1 cellular context compared by ENCODE assay signal in genomic region chr15:74313889-74314288, GRCh38.
TF ChIP-seq lines count a peak whose summit lies in the region.

No MANE protein-coding gene starts in this region.

TF ChIP-seq in HEK293, 187 proteins besides CTCF, POLR2A, EP300 and RAD21 (continued from another document):
- TF ChIP-seq ZBTB7A (tag by site-specific recombination; IDR thresholded peaks at IDR 0.05; ENCODE audit: low read depth) (no peak), EGR2 (tag by site-specific recombination; IDR thresholded peaks at IDR 0.05; ENCODE audit: low read depth) (no peak), ZNF214 (tag by site-specific recombination; IDR thresholded peaks at IDR 0.05; ENCODE audit: borderline replicate concordance) (no peak), YY2 (tag by site-specific recombination; IDR thresholded peaks at IDR 0.05) (no peak), ZNF792 (tag by site-specific recombination; IDR thresholded peaks at IDR 0.05) (no peak), ZNF121 (tag by site-specific recombination; IDR thresholded peaks at IDR 0.05) (no peak), ZNF23 (tag by site-specific recombination; IDR thresholded peaks at IDR 0.05; ENCODE audit: borderline replicate concordance) (no peak), ZNF350 (tag by site-specific recombination; IDR thresholded peaks at IDR 0.05) (no peak)
- TF ChIP-seq, protein P1, sequence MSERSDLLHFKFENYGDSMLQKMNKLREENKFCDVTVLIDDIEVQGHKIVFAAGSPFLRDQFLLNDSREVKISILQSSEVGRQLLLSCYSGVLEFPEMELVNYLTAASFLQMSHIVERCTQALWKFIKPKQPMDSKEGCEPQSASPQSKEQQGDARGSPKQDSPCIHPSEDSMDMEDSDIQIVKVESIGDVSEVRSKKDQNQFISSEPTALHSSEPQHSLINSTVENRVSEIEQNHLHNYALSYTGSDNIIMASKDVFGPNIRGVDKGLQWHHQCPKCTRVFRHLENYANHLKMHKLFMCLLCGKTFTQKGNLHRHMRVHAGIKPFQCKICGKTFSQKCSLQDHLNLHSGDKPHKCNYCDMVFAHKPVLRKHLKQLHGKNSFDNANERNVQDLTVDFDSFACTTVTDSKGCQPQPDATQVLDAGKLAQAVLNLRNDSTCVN (tag by site-specific recombination; optimal IDR thresholded peaks at IDR 0.05): no peak
- TF ChIP-seq, protein P2, sequence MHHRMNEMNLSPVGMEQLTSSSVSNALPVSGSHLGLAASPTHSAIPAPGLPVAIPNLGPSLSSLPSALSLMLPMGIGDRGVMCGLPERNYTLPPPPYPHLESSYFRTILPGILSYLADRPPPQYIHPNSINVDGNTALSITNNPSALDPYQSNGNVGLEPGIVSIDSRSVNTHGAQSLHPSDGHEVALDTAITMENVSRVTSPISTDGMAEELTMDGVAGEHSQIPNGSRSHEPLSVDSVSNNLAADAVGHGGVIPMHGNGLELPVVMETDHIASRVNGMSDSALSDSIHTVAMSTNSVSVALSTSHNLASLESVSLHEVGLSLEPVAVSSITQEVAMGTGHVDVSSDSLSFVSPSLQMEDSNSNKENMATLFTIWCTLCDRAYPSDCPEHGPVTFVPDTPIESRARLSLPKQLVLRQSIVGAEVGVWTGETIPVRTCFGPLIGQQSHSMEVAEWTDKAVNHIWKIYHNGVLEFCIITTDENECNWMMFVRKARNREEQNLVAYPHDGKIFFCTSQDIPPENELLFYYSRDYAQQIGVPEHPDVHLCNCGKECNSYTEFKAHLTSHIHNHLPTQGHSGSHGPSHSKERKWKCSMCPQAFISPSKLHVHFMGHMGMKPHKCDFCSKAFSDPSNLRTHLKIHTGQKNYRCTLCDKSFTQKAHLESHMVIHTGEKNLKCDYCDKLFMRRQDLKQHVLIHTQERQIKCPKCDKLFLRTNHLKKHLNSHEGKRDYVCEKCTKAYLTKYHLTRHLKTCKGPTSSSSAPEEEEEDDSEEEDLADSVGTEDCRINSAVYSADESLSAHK (tag by site-specific recombination; IDR thresholded peaks at IDR 0.05): no peak
